In genomic region chr9:70043689-70044449, GRCh38 we compare ENCODE assay signal across 8 cellular contexts. TPM values are rescaled to one million over a fixed set of nuclear protein-coding genes. Genes with fewer than 3 reads are reported as not detected.
DNase-seq lines count a peak whose midpoint lies in the region; ATAC-seq and TF ChIP-seq lines count a peak whose summit lies in the region.

MAMDC2 (plus strand) TSS chr9:70043848; CDS start chr9:70044198, 350 bp downstream.

- DNase-seq in NCI-H2227 (lab: John Stamatoyannopoulos, UW; ENCODE audit: unreplicated experiment) (peak; percentile 16), NCI-H2227 treated with DMSO at 0.1 percent for 48 hours (lab: John Stamatoyannopoulos, UW) (no peak), chondrocyte (ENCODE audit: low spot score) (no peak), left colon (peak; percentile 23 to 40)
- DNase-seq in stimulated activated naive B cell treated with anti-CD40 and anti-IgM and Interleukin-4, amounts not matched to agents 10 μg/mL and 1 μg/mL and 100 μg/mL, for 72 hours, result no peak
- DNase-seq in activated CD4-positive, alpha-beta T cell treated with anti-CD3 and anti-CD28 coated beads, Interleukin-2, amount 50 U/mL, for 4 hours, result no peak

- H3K4me1 Mint-ChIP-seq in chondrocyte (ENCODE audit: low read depth), result peaks cover 69% of the 10 kb centered on the region
- H3K4me1 Mint-ChIP-seq in stimulated activated naive B cell treated with anti-CD40 and anti-IgM and Interleukin-4, amounts not matched to agents 10 μg/mL and 1 μg/mL and 100 μg/mL, for 72 hours, result peaks cover 10 to 14% of the 10 kb centered on the region in 2 donors

- no peak for TF ChIP-seq CTCF in chondrocyte (IDR thresholded peaks at IDR 0.05)

- H3K27ac Mint-ChIP-seq in chondrocyte (ENCODE audit: unreplicated experiment), result peak within 1 kb of the TSS; percentile 92
- peak within 1 kb of the TSS; percentile 10 for H3K27ac Mint-ChIP-seq in stimulated activated naive B cell treated with anti-CD40 and anti-IgM and Interleukin-4, amounts not matched to agents 10 μg/mL and 1 μg/mL and 100 μg/mL, for 72 hours

- no peaks in the 10 kb centered on the region for H3K27me3 Mint-ChIP-seq in chondrocyte (ENCODE audit: low read depth)
- peaks cover 54 to 68% of the 10 kb centered on the region in 2 donors for H3K27me3 Mint-ChIP-seq in stimulated activated naive B cell treated with anti-CD40 and anti-IgM and Interleukin-4, amounts not matched to agents 10 μg/mL and 1 μg/mL and 100 μg/mL, for 72 hours

- peak; percentile 22 for ATAC-seq in left colon
- peak; percentile 38 to 44 for ATAC-seq in stimulated activated naive B cell treated with anti-CD40 and anti-IgM and Interleukin-4, amounts not matched to agents 10 μg/mL and 1 μg/mL and 100 μg/mL, for 72 hours (replicated peaks)
- ATAC-seq in GM21360 (IDR thresholded peaks at IDR 0.05; ENCODE audit: unreplicated experiment), result no peak
- no peak for ATAC-seq in HG02678 (IDR thresholded peaks at IDR 0.05; ENCODE audit: unreplicated experiment)

- peak within 1 kb of the TSS; percentile 97 for H3K4me3 Mint-ChIP-seq in chondrocyte (ENCODE audit: unreplicated experiment)
- H3K4me3 Mint-ChIP-seq in stimulated activated naive B cell treated with anti-CD40 and anti-IgM and Interleukin-4, amounts not matched to agents 10 μg/mL and 1 μg/mL and 100 μg/mL, for 72 hours, result peak within 1 kb of the TSS; percentile 69 to 74

- intact Hi-C loops in left colon (cut with DNase I, micrococcal nuclease), result loop anchor here in 1 of 2 donors (10.0 kb wide), 1 partner anchor 71 kb away; no protein-coding TSS in a partner anchor

- H3K36me3 Mint-ChIP-seq in chondrocyte (ENCODE audit: low read depth), result peaks cover 10% of the 10 kb centered on the region
- no peaks in the 10 kb centered on the region for H3K36me3 Mint-ChIP-seq in stimulated activated naive B cell treated with anti-CD40 and anti-IgM and Interleukin-4, amounts not matched to agents 10 μg/mL and 1 μg/mL and 100 μg/mL, for 72 hours

- no peaks in the 10 kb centered on the region for H3K9me3 Mint-ChIP-seq in chondrocyte (ENCODE audit: low read depth)
- H3K9me3 Mint-ChIP-seq in stimulated activated naive B cell treated with anti-CD40 and anti-IgM and Interleukin-4, amounts not matched to agents 10 μg/mL and 1 μg/mL and 100 μg/mL, for 72 hours, result no peaks in the 10 kb centered on the region

RNA-seq across cellular contexts. Expression of gene MAMDC2, which starts in this region (rescaled TPM):
- total RNA-seq in chondrocyte, result 76.7 to 92.6 TPM (median 77.5 TPM) in 3 replicates
- total RNA-seq in left colon, result 10 to 100 TPM in 1 of 2 donors, 1 to 10 TPM in 1; 4.6 to 12.7 TPM

Comparison
In these comparisons a context has a peak if more than half of its experiments do, and no peak if none do; other contexts are left out.
1. DNase-seq: peak in NCI-H2227 (single experiment) and left colon (2 of 2); none in NCI-H2227 treated with DMSO at 0.1 percent for 48 hours (single experiment), chondrocyte (single experiment), stimulated activated naive B cell treated with anti-CD40 and anti-IgM and Interleukin-4, amounts not matched to agents 10 μg/mL and 1 μg/mL and 100 μg/mL, for 72 hours (single experiment) and activated CD4-positive, alpha-beta T cell treated with anti-CD3 and anti-CD28 coated beads, Interleukin-2, amount 50 U/mL, for 4 hours (0 of 2).
2. ATAC-seq: peak in left colon (single experiment) and stimulated activated naive B cell treated with anti-CD40 and anti-IgM and Interleukin-4, amounts not matched to agents 10 μg/mL and 1 μg/mL and 100 μg/mL, for 72 hours (2 of 2); none in GM21360 (single experiment) and HG02678 (single experiment).